In the genomic region with DNA sequence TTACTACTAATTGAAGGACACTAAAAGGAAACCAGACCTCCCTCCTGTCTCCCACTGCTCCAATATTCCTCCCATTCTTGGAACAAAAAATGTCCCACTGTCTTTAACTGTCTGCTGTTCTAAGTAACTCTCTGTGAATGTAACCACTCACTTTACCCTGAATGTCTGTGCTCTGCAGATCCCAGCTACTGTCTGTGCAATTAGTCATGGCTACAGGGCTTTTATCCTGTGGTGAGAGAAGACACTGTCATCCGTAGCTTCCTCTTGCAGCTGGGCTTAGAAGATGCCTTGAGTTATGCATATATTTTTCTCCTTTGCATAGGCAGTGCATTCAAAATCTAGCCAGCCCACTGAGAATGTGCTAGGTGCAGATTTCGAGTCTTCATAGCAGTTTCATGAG, we compare ENCODE assay signal across 21 cellular contexts.
"Had no signal": no experiment of that assay in that cellular context is flagged by ENCODE, and none has a peak within 500 bp of the region (broad histone marks: within the 10 kb centered on the region; RNA-seq: fewer than 3 reads in every experiment).

No MANE protein-coding gene starts in this region.

- FAIRE-seq: keratinocyte had no signal

- H3K36me3 ChIP-seq: WERI-Rb-1 had no signal

- ATAC-seq: foreskin keratinocyte had no signal

- H3K36me3 Mint-ChIP-seq: activated naive CD8-positive, alpha-beta T cell had no signal

- H3K27me3 Mint-ChIP-seq: activated naive CD8-positive, alpha-beta T cell; dendritic cell treated with granulocyte-macrophage colony-stimulating factor and Interleukin-4, amounts not matched to agents 40 ng/mL and 50 ng/mL, for 4 days had no signal

- H3K4me3 ChIP-seq: lung had no signal

- H3K27ac Mint-ChIP-seq: activated naive CD8-positive, alpha-beta T cell; dendritic cell treated with granulocyte-macrophage colony-stimulating factor and Interleukin-4, amounts not matched to agents 40 ng/mL and 50 ng/mL, for 4 days; nephron progenitor cell had no signal

- H3K4me1 ChIP-seq: foreskin keratinocyte had no signal

- H3K4me3 Mint-ChIP-seq: activated naive CD8-positive, alpha-beta T cell; dendritic cell treated with granulocyte-macrophage colony-stimulating factor and Interleukin-4, amounts not matched to agents 40 ng/mL and 50 ng/mL, for 4 days; nephron progenitor cell had no signal

- H3K9me3 Mint-ChIP-seq: dendritic cell treated with granulocyte-macrophage colony-stimulating factor and Interleukin-4, amounts not matched to agents 40 ng/mL and 50 ng/mL, for 4 days; nephron progenitor cell had no signal

- H3K27me3 ChIP-seq: foreskin keratinocyte had no signal

- DNase-seq: activated CD4-positive, alpha-beta T cell treated with anti-CD3 and anti-CD28 coated beads, Interleukin-2, amount 50 U/mL, for 4 hours; activated T-cell treated with anti-CD3 and anti-CD28 coated beads for 4 hours; effector memory CD4-positive, alpha-beta T cell; glutamatergic neuron; hippocampal formation; midbrain; nephron progenitor cell; occipital lobe; posterior cingulate gyrus; stimulated activated CD4-positive, alpha-beta T cell treated with anti-CD3 and anti-CD28 coated beads, Interleukin-12 subunit alpha, Interleukin-12 subunit beta, amount 100 ng/mL, for 4 hours; stimulated activated CD4-positive, alpha-beta T cell treated with anti-CD3 and anti-CD28 coated beads, Interleukin-1b, Interleukin-23, amount 100 ng/mL, for 48 hours; stimulated activated CD8-positive, alpha-beta memory T cell treated with anti-CD3 and anti-CD28 coated beads, Interleukin-4, amount 100 ng/mL, for 48 hours; stimulated activated naive CD4-positive, alpha-beta T cell; T-helper 2 cell; WERI-Rb-1 had no signal

- H3K27ac ChIP-seq: epithelial cell of prostate, foreskin keratinocyte, WERI-Rb-1 had no signal
